22 cellular contexts compared by ENCODE assay signal in the genomic region with DNA sequence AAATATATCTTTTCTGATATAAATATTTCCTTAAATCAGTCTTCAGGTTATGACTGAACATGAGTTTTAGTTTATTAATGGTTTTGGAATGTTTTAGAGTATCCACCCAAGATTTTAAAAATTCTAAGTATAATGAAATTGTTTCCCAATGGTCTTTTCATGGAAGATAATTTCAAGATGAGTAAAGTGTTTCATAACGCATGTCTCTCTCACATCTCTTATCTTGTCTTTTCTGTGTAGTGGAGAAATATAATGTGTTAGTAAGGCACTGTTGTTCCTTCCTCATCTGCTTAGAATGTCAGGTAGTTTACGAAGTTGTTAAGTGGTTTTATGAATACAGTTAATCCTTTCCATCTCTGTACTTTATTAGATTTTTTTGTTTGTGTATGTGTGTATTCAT. TPM values are rescaled to one million over a fixed set of nuclear protein-coding genes. Genes with fewer than 3 reads are reported as not detected.
"Had no signal": no experiment of that assay in that cellular context is flagged by ENCODE, and none has a peak within 500 bp of the region (broad histone marks: within the 10 kb centered on the region; RNA-seq: fewer than 3 reads in every experiment).

No MANE protein-coding gene starts in this region.

- H3K27ac ChIP-seq: epithelial cell of prostate, hepatocyte, left ventricle myocardium inferior, testis, upper lobe of left lung had no signal

- H3K4me2 ChIP-seq: hepatocyte had no signal

- H3K4me1 ChIP-seq: left ventricle myocardium inferior, upper lobe of left lung had no signal

- DNase-seq: activated CD4-positive, alpha-beta T cell treated with anti-CD3 and anti-CD28 coated beads, Interleukin-2, amount 50 U/mL, for 48 hours; activated CD8-positive, alpha-beta memory T cell treated with anti-CD3 and anti-CD28 coated beads, Interleukin-2, amount 50 U/mL, for 48 hours; activated naive CD4-positive, alpha-beta T cell; activated naive CD8-positive, alpha-beta T cell treated with anti-CD3 and anti-CD28 coated beads for 36 hours; activated T-cell treated with anti-CD3 and anti-CD28 coated beads, Interleukin-2, amount 50 U/mL, for 4 hours; amygdala; cortex of kidney; endodermal cell; foreskin melanocyte; glutamatergic neuron; immature natural killer cell; left ventricle myocardium inferior; naive thymus-derived CD8-positive, alpha-beta T cell; retina; stimulated activated CD4-positive, alpha-beta T cell treated with anti-CD3 and anti-CD28 coated beads, Interleukin-2, amount 100 ng/mL, for 48 hours; stimulated activated CD8-positive, alpha-beta memory T cell treated with anti-CD3 and anti-CD28 coated beads, Interleukin-4, amount 100 ng/mL, for 48 hours; stimulated activated naive B cell treated with anti-CD40 and anti-IgM and Interleukin-4, amounts not matched to agents 10 μg/mL and 1 μg/mL and 100 μg/mL, for 72 hours; T-cell; testis; upper lobe of left lung had no signal

- H3K9me3 ChIP-seq: left ventricle myocardium inferior, testis, upper lobe of left lung had no signal

- H3K36me3 ChIP-seq: left ventricle myocardium inferior, upper lobe of left lung had no signal

- H2AFZ ChIP-seq: hepatocyte had no signal

- H3K79me2 ChIP-seq: hepatocyte had no signal

- H3K27me3 ChIP-seq: hepatocyte, testis, upper lobe of left lung had no signal

- H3K4me3 ChIP-seq: hepatocyte, left ventricle myocardium inferior, testis, upper lobe of left lung had no signal

- ATAC-seq: activated T-cell treated with anti-CD3 and anti-CD28 coated beads, Interleukin-2, amount 50 U/mL, for 4 hours; naive thymus-derived CD8-positive, alpha-beta T cell; stimulated activated naive B cell treated with anti-CD40 and anti-IgM and Interleukin-4, amounts not matched to agents 10 μg/mL and 1 μg/mL and 100 μg/mL, for 72 hours; T-cell had no signal

RNA-seq across cellular contexts. Expression of gene PLA2G4A, which starts 49.6 kb away (rescaled TPM):
- polyA plus RNA-seq: immature natural killer cell; naive thymus-derived CD8-positive, alpha-beta T cell had no signal
